ENCODE assay signal across 10 cellular contexts in genomic region chr3:97972976-97973375, GRCh38. TPM values are rescaled to one million over a fixed set of nuclear protein-coding genes. Genes with fewer than 3 reads are reported as not detected.
A peak's percentile ranks its signal among the peaks of the same experiment; 100 is the strongest.
DNase-seq lines count a peak whose midpoint lies in the region; ATAC-seq, FAIRE-seq and TF ChIP-seq lines count a peak whose summit lies in the region.
"Had no signal": no experiment of that assay in that cellular context is flagged by ENCODE, and none has a peak within 500 bp of the region (broad histone marks: within the 10 kb centered on the region; RNA-seq: fewer than 3 reads in every experiment).

No MANE protein-coding gene starts in this region.

- no peak for TF ChIP-seq RAD21 in K562 (CRISPR knock-in tag; conservative IDR thresholded peaks at IDR 0.05 in 1 of 2, IDR thresholded peaks at IDR 0.05 in 1 of 2)

- peak overlapping the region; percentile 68 for H3K4me3 ChIP-seq in AG04449 (ENCODE audit: low read depth, low read length)
- no peak overlapping the region for H3K4me3 ChIP-seq in K562

- 0 out of 2 replicates have a peak overlapping the region, but pooled peaks have one; percentile 11 for H3K4me2 ChIP-seq in K562 (ENCODE audit: insufficient read depth, low read length)

- H3K4me1 Mint-ChIP-seq in HFFc6 (ENCODE audit: low read depth) = peaks cover 40% of the 10 kb centered on the region
- H3K4me1 Mint-ChIP-seq in naive thymus-derived CD8-positive, alpha-beta T cell = peaks cover 24 to 56% (median 50%) of the 10 kb centered on the region in 4 donors

- H3K27ac ChIP-seq in K562 (ENCODE audit: extremely low read depth, low read depth, low read length) = no peak overlapping the region

- no peak for FAIRE-seq in K562 (lab: Jason Lieb, UNC)
- FAIRE-seq: G401.6 had no signal

- H2AFZ ChIP-seq in K562 (ENCODE audit: low read depth, low read length) = peak overlapping the region; percentile 84

- H3K9me1 ChIP-seq in K562 (ENCODE audit: control insufficient read depth, insufficient read depth, low read length) = no peaks in the 10 kb centered on the region

- BruUV-seq in K562 (replicated peaks; lab: Mats Ljungman, UMichigan) = TSS peak; percentile 58

- no peaks in the 10 kb centered on the region for H3K27me3 ChIP-seq in K562 (ENCODE audit: control insufficient read depth in 2 of 2, insufficient read depth in 2 of 2, low read length in 2 of 2)

- WGBS in K562 (ENCODE audit: insufficient coverage, low coverage, missing lambda C conversion rate) = 73% methylated on average over 5 of the region's 9 CpGs

- POLR2A ChIA-PET in AG04449 (lab: Yijun Ruan, JAX) (no interaction called here), K562 (lab: Yijun Ruan, JAX) (no interaction called here)
- POLR2A ChIA-PET in naive thymus-derived CD8-positive, alpha-beta T cell (lab: Charles Lee) = no interaction called here

- TF ChIP-seq POLR2A in K562 (conservative IDR thresholded peaks at IDR 0.05) = no peak

- no peaks in the 10 kb centered on the region for H4K20me1 ChIP-seq in K562 (replicated peaks; ENCODE audit: control insufficient read depth, insufficient read depth, low read length)

- H3K36me3 ChIP-seq in K562 (ENCODE audit: control insufficient read depth, insufficient read depth, low read length) = no peaks in the 10 kb centered on the region

- no peak for TF ChIP-seq EP300 in K562 (IDR thresholded peaks at IDR 0.05; ENCODE audit: low read length)

- DNase-seq in AG04449 (ENCODE audit: low read depth, low spot score) = no peak
- DNase-seq in HFFc6 = no peak
- DNase-seq in K562 (ENCODE audit: extremely low read depth in 1 of 4, low spot score in 3 of 4) = no peak
- peak in 1 of 10 donors; percentile 3 for DNase-seq in naive thymus-derived CD8-positive, alpha-beta T cell
- no peak for DNase-seq in NOMO-1 treated with DMSO at 0.1 percent for 48 hours (lab: John Stamatoyannopoulos, UW; ENCODE audit: unreplicated experiment)
- no peak for DNase-seq in stimulated activated CD4-positive, alpha-beta T cell treated with anti-CD3 and anti-CD28 coated beads, Interleukin-15, amount 100 ng/mL, for 24 hours
- DNase-seq: NCI-H1436 had no signal

- TF ChIP-seq CTCF in AG04449 (IDR thresholded peaks at IDR 0.05; ENCODE audit: insufficient read depth, low read length, missing control alignments) = no peak
- no peak for TF ChIP-seq CTCF in HFFc6 (IDR thresholded peaks at IDR 0.05)
- TF ChIP-seq CTCF in K562 (IDR thresholded peaks at IDR 0.05 in 2 of 3, conservative IDR thresholded peaks at IDR 0.05 in 1 of 3; ENCODE audit: insufficient read depth in 2 of 3, low read depth in 1 of 3, low read length in 3 of 3) = no peak

- H3K4me1 ChIP-seq in K562 (replicated peaks in 1 of 2; ENCODE audit: control insufficient read depth in 2 of 2, insufficient read depth in 2 of 2, low read length in 2 of 2) = peaks cover 0 to 10% of the 10 kb centered on the region in 2 experiments; a peak in 4 of 5 replicates

- H3K9ac ChIP-seq in K562 (ENCODE audit: insufficient read depth in 1 of 2, low read depth in 2 of 2, low read length in 2 of 2) = peak overlapping the region in 1 of 2 experiments; percentile 68; a peak in 2 of 4 replicates

- intact Hi-C loops in K562 (cut with micrococcal nuclease) = loop anchor here (5.0 kb wide), 1 partner anchor 61 kb away; no protein-coding TSS in a partner anchor

- no peak overlapping the region for H3K27ac Mint-ChIP-seq in HFFc6
- peak overlapping the region; percentile 52 to 89 (median 84) for H3K27ac Mint-ChIP-seq in naive thymus-derived CD8-positive, alpha-beta T cell

- no peak for ATAC-seq in K562
- ATAC-seq in naive thymus-derived CD8-positive, alpha-beta T cell = no peak
- ATAC-seq in HG03442 (IDR thresholded peaks at IDR 0.05; ENCODE audit: unreplicated experiment) = no peak
- ATAC-seq in activated CD4-positive, CD25-positive, alpha-beta regulatory T cell treated with anti-CD3 and anti-CD28 coated beads, Interleukin-2, amount 50 U/mL, for 24 hours = no peak

- H3K9me3 Mint-ChIP-seq in HFFc6 = no peaks in the 10 kb centered on the region
- no peaks in the 10 kb centered on the region for H3K9me3 Mint-ChIP-seq in naive thymus-derived CD8-positive, alpha-beta T cell

- H3K4me3 Mint-ChIP-seq in HFFc6 = peak overlapping the region; percentile 59
- peak overlapping the region; percentile 71 to 88 (median 75) for H3K4me3 Mint-ChIP-seq in naive thymus-derived CD8-positive, alpha-beta T cell

- CTCF ChIA-PET in AG04449 (lab: Yijun Ruan, JAX) (no interaction called here), K562 (lab: Yijun Ruan, JAX; ENCODE audit: low intra/inter-chr PET ratio) (interaction anchor here (0.9 kb wide), 1 partner anchor 50 kb away, joined by 4 read pairs; no protein-coding TSS in a partner anchor)

- no peaks in the 10 kb centered on the region for H3K36me3 Mint-ChIP-seq in HFFc6 (ENCODE audit: low read depth)
- H3K36me3 Mint-ChIP-seq in naive thymus-derived CD8-positive, alpha-beta T cell = no peaks in the 10 kb centered on the region

- no peaks in the 10 kb centered on the region for H3K9me3 ChIP-seq in K562 (replicated peaks; ENCODE audit: control insufficient read depth, insufficient read depth, low read depth, low read length)

- peaks cover 4% of the 10 kb centered on the region for H3K27me3 Mint-ChIP-seq in HFFc6 (ENCODE audit: insufficient read depth)
- H3K27me3 Mint-ChIP-seq in naive thymus-derived CD8-positive, alpha-beta T cell = no peaks in the 10 kb centered on the region

- peaks cover 37% of the 10 kb centered on the region for H3K79me2 ChIP-seq in K562 (ENCODE audit: control insufficient read depth, insufficient read depth, low read length)

- in situ Hi-C loops in K562 (cut with MboI) = no loop called here

TF ChIP-seq in K562, 482 proteins besides CTCF, POLR2A, EP300 and RAD21:
- TF ChIP-seq YY1 (IDR thresholded peaks at IDR 0.05; ENCODE audit: borderline replicate concordance in 1 of 3, control insufficient read depth in 1 of 3, extremely low read depth in 1 of 3, insufficient read depth in 3 of 3, insufficient read length in 1 of 3, insufficient replicate concordance in 2 of 3, low read depth in 1 of 3, low read length in 2 of 3) = no peak
- no peak for TF ChIP-seq MYNN (IDR thresholded peaks at IDR 0.05)
- TF ChIP-seq MYNN (CRISPR knock-in tag; IDR thresholded peaks at IDR 0.05) = no peak
- TF ChIP-seq EHMT2 (IDR thresholded peaks at IDR 0.05) = no peak
- no peak for TF ChIP-seq SMAD3 (CRISPR knock-in tag; conservative IDR thresholded peaks at IDR 0.05)
- TF ChIP-seq SIX5 (IDR thresholded peaks at IDR 0.05; ENCODE audit: borderline replicate concordance in 1 of 2, insufficient read depth in 1 of 2, low read depth in 1 of 2, low read length in 2 of 2) = no peak
- no peak for TF ChIP-seq CCNT2 (IDR thresholded peaks at IDR 0.05; ENCODE audit: borderline replicate concordance, extremely low read depth, insufficient read length, low read depth, low read length)
- TF ChIP-seq E2F3 (CRISPR knock-in tag; IDR thresholded peaks at IDR 0.05) = no peak
- no peak for TF ChIP-seq ZNF655 (CRISPR knock-in tag; IDR thresholded peaks at IDR 0.05)
- TF ChIP-seq FOXK2 (conservative IDR thresholded peaks at IDR 0.05 in 1 of 2, IDR thresholded peaks at IDR 0.05 in 1 of 2; ENCODE audit: low read depth in 2 of 2) = no peak

RNA-seq across cellular contexts. Expression of gene RIOX2, which starts 0.7 kb away (rescaled TPM):
- 10 to 100 TPM; 27.3 to 38.4 (median 31.3) TPM for total RNA-seq in HFFc6 (2021; fragmentation: NEBNext Ultra II Directional; extraction: Animal tissue kit (Norgen Biotek cat#: 25700))
- 23.9 and 30.1 TPM in 2 replicates for total RNA-seq in K562 (2011; cell fraction: chromatin; rRNA removed; ENCODE audit: low replicate concordance)
- total RNA-seq in K562 (2011; cell fraction: nucleolus; rRNA removed) = 16.3 and 16.6 TPM in 2 replicates
- 24.0 and 28.6 TPM in 2 replicates for total RNA-seq in K562 (2011; cell fraction: nucleoplasm; rRNA removed)
- total RNA-seq in K562 (2014; rRNA removed) (25.1 and 29.8 TPM in 2 replicates), K562 (2014; rRNA removed; fragmentation: Illumina TruSeq; extraction: Trizol) (33.3 and 35.0 TPM in 2 replicates), K562 (2015; rRNA removed; fragmentation: Illumina TruSeq; extraction: Trizol) (29.3 and 33.1 TPM in 2 replicates), K562 (2021) (22.2 and 24.0 TPM in 2 replicates)
- polyA plus RNA-seq in K562 (2011; rRNA removed) (21.1 and 33.7 TPM in 2 replicates), K562 (2014; fragmentation: Illumina TruSeq; extraction: Trizol) (25.9 and 31.3 TPM in 2 replicates), K562 (2014; fragmentation: Nextera tagmentation; extraction: Ambion mirVana) (10 to 100 TPM; 32.6 to 56.0 TPM), K562 (2014; rRNA removed) (23.6 and 31.2 TPM in 2 replicates)
- polyA plus RNA-seq in K562 (2011; cell fraction: cytosol; rRNA removed) = 11.2 and 13.9 TPM in 2 replicates
- polyA plus RNA-seq in K562 (2011; cell fraction: nucleus; rRNA removed) = 23.2 and 23.7 TPM in 2 replicates
- polyA plus RNA-seq in K562 (2012) = 12.8 and 18.1 TPM in 2 replicates
- polyA minus RNA-seq in K562 (2011; rRNA and poly(A)+ RNA removed) = 32.1 and 38.1 TPM in 2 replicates
- polyA minus RNA-seq in K562 (2011; cell fraction: cytosol; rRNA and poly(A)+ RNA removed) = 9.2 and 19.4 TPM in 2 replicates
- polyA minus RNA-seq in K562 (2011; cell fraction: nucleus; rRNA and poly(A)+ RNA removed) = 29.9 and 32.2 TPM in 2 replicates
- total RNA-seq in naive thymus-derived CD8-positive, alpha-beta T cell = 10 to 100 TPM; 34.1 to 36.5 TPM
- polyA plus RNA-seq in naive thymus-derived CD8-positive, alpha-beta T cell = 10 to 100 TPM; 26.9 to 32.4 (median 29.0) TPM
